Comparison of ENCODE assay signal across 12 cellular contexts in genomic region chr2:55500025-55500424, GRCh38. TPM values are rescaled to one million over a fixed set of nuclear protein-coding genes. Genes with fewer than 3 reads are reported as not detected.
DNase-seq lines count a peak whose midpoint lies in the region; ATAC-seq and TF ChIP-seq lines count a peak whose summit lies in the region.
"Had no signal": no experiment of that assay in that cellular context is flagged by ENCODE, and none has a peak within 500 bp of the region (broad histone marks: within the 10 kb centered on the region; RNA-seq: fewer than 3 reads in every experiment).

No MANE protein-coding gene starts in this region.

- BruUV-seq in mammary epithelial cell (replicated peaks; lab: Mats Ljungman, UMichigan) = no TSS peak

- H3K4me3 ChIP-seq in GM23248 (no peak overlapping the region), mammary epithelial cell (replicated peaks in 1 of 3; ENCODE audit: insufficient read depth in 1 of 3, low read depth in 2 of 3, low read length in 3 of 3) (no peak overlapping the region), osteoblast (ENCODE audit: insufficient read depth, low read length) (no peak overlapping the region), psoas muscle (no peak overlapping the region)
- H3K4me3 ChIP-seq: pancreas had no signal

- H3K27me3 ChIP-seq in GM23248 (replicated peaks; ENCODE audit: insufficient read depth) (no peaks in the 10 kb centered on the region), mammary epithelial cell (ENCODE audit: insufficient read depth, low read length) (no peaks in the 10 kb centered on the region), osteoblast (ENCODE audit: insufficient read depth, low read length) (no peaks in the 10 kb centered on the region), psoas muscle (ENCODE audit: insufficient read depth in 3 of 3, low read length in 2 of 3) (no peaks in the 10 kb centered on the region)
- H3K27me3 ChIP-seq: pancreas had no signal

- no peaks in the 10 kb centered on the region for H3F3A ChIP-seq in GM23248 (ENCODE audit: insufficient read depth)

- WGBS in GM23248 (ENCODE audit: low coverage in 1 of 2, low lambda C conversion rate in 2 of 2, missing lambda C conversion rate in 2 of 2), 2 experiments = 15 to 21% methylated on average over 2 of the region's 2 CpGs
- 32% methylated on average over 2 of the region's 2 CpGs for WGBS in mammary epithelial cell (ENCODE audit: low coverage, missing lambda C conversion rate)
- WGBS in psoas muscle, 3 donors = 47 to 63% (median 57%) methylated on average over 2 of the region's 2 CpGs

- no peak overlapping the region for H3K9ac ChIP-seq in GM23248
- H3K9ac ChIP-seq in mammary epithelial cell (ENCODE audit: insufficient read depth, low read length) = no peak overlapping the region

- in situ Hi-C loops in GM23248 (cut with MboI) (no loop called here), mammary epithelial cell (cut with MboI; ENCODE audit: low sequenced_read_pairs in 2 of 2) (loop anchor here in 1 of 2 donors (5.0 kb wide), 1 partner anchor 68 kb away; no protein-coding TSS in a partner anchor)

- no peaks in the 10 kb centered on the region for H3K9me2 ChIP-seq in GM23248 (ENCODE audit: insufficient read depth)

- H2AFZ ChIP-seq in GM23248 (no peak overlapping the region), mammary epithelial cell (ENCODE audit: low read depth, low read length) (no peak overlapping the region), osteoblast (ENCODE audit: low read length) (no peak overlapping the region)

- dilution Hi-C loops in mammary epithelial cell (cut with HindIII; ENCODE audit: low sequenced_read_pairs) = no loop called here

- H3K4me2 ChIP-seq in GM23248 (ENCODE audit: unreplicated experiment) (no peak overlapping the region), mammary epithelial cell (ENCODE audit: insufficient read depth, low read depth, low read length) (no peak overlapping the region), osteoblast (ENCODE audit: insufficient read depth, low read length) (peak overlapping the region; percentile 36)

- H3K79me2 ChIP-seq in GM23248 (ENCODE audit: insufficient read depth) = no peaks in the 10 kb centered on the region
- H3K79me2 ChIP-seq in mammary epithelial cell (ENCODE audit: insufficient read depth, low read length) = no peaks in the 10 kb centered on the region
- H3K79me2 ChIP-seq in osteoblast (ENCODE audit: insufficient read depth, low read length) = no peaks in the 10 kb centered on the region

- H3K27ac ChIP-seq in GM23248 (no peak overlapping the region), mammary epithelial cell (ENCODE audit: insufficient read depth, low read depth, low read length) (no peak overlapping the region), osteoblast (ENCODE audit: low read depth, low read length) (no peak overlapping the region), psoas muscle (no peak overlapping the region)
- H3K27ac ChIP-seq: pancreas had no signal

- no peak for ATAC-seq in psoas muscle
- ATAC-seq in GM19452 (IDR thresholded peaks at IDR 0.05; ENCODE audit: unreplicated experiment) = no peak
- ATAC-seq: pancreas had no signal

- TF ChIP-seq CTCF in mammary epithelial cell (conservative IDR thresholded peaks at IDR 0.05 in 1 of 2, IDR thresholded peaks at IDR 0.05 in 1 of 2; ENCODE audit: extremely low read depth in 1 of 2, insufficient read depth in 1 of 2, low read depth in 1 of 2, low read length in 2 of 2) (no peak), osteoblast (IDR thresholded peaks at IDR 0.05; ENCODE audit: extremely low read depth, low read depth, low read length) (no peak), psoas muscle (IDR thresholded peaks at IDR 0.05) (no peak)

- intact Hi-C loops in mammary epithelial cell (cut with micrococcal nuclease) = no loop called here
- intact Hi-C loops in psoas muscle (cut with DNase I) = no loop called here

- H3K36me3 ChIP-seq in GM23248 (ENCODE audit: low read depth) = no peaks in the 10 kb centered on the region
- no peaks in the 10 kb centered on the region for H3K36me3 ChIP-seq in mammary epithelial cell (ENCODE audit: insufficient read depth, low read length)
- no peaks in the 10 kb centered on the region for H3K36me3 ChIP-seq in osteoblast (ENCODE audit: insufficient read depth, low read length)
- no peaks in the 10 kb centered on the region for H3K36me3 ChIP-seq in psoas muscle (ENCODE audit: insufficient read depth in 1 of 2, low read depth in 1 of 2)
- H3K36me3 ChIP-seq: pancreas had no signal

- H3K4me1 ChIP-seq in GM23248 (ENCODE audit: insufficient read depth) (peaks cover 7% of the 10 kb centered on the region; the same call in 1 of the 2 replicates), mammary epithelial cell (ENCODE audit: insufficient read depth, low read length) (peaks cover 3% of the 10 kb centered on the region), osteoblast (ENCODE audit: insufficient read depth, low read length) (peaks cover 8% of the 10 kb centered on the region), psoas muscle (no peaks in the 10 kb centered on the region)
- H3K4me1 ChIP-seq: Caco-2, pancreas had no signal

- CTCF ChIA-PET in mammary epithelial cell (lab: Charles Lee; ENCODE audit: low non-redundant PET) = no interaction called here

- DNase-seq in GM23248 = peak; percentile 83
- peak; percentile 72 for DNase-seq in NCI-H460 (ENCODE audit: extremely low read depth, low read depth)
- DNase-seq in mammary epithelial cell = peak; percentile 45
- peak; percentile 47 for DNase-seq in osteoblast (ENCODE audit: insufficient read length, low spot score, missing footprints)
- no peak for DNase-seq in NCI-H1436 (lab: John Stamatoyannopoulos, UW)
- no peak for DNase-seq in activated CD8-positive, alpha-beta memory T cell treated with anti-CD3 and anti-CD28 coated beads, Interleukin-2, amount 50 U/mL, for 48 hours
- DNase-seq in psoas muscle = no peak
- DNase-seq: Caco-2; effector memory CD4-positive, alpha-beta T cell; NCI-H2029 treated with DMSO at 0.1 percent for 48 hours; pancreas had no signal

- H4K20me1 ChIP-seq in GM23248 (ENCODE audit: insufficient read depth) (no peaks in the 10 kb centered on the region), mammary epithelial cell (ENCODE audit: insufficient read depth, low read length) (no peaks in the 10 kb centered on the region), osteoblast (ENCODE audit: insufficient read depth, low read length) (no peaks in the 10 kb centered on the region)

- no peaks in the 10 kb centered on the region for H3K9me3 ChIP-seq in GM23248 (ENCODE audit: low read depth)
- H3K9me3 ChIP-seq in mammary epithelial cell (replicated peaks; ENCODE audit: insufficient read depth, low read length) = no peaks in the 10 kb centered on the region
- no peaks in the 10 kb centered on the region for H3K9me3 ChIP-seq in osteoblast (ENCODE audit: low read depth, low read length)
- H3K9me3 ChIP-seq in psoas muscle = no peaks in the 10 kb centered on the region
- H3K9me3 ChIP-seq: Caco-2, pancreas had no signal

RNA-seq across cellular contexts. Expression of gene CFAP36, which starts 19.5 kb away (rescaled TPM):
- total RNA-seq in GM23248 (2014; rRNA removed; shearing (Covaris generic)) = 16.7 and 25.7 TPM in 2 replicates
- 54.8 and 56.4 TPM in 2 replicates for polyA plus RNA-seq in GM23248 (2016; fragmentation: Nextera tagmentation; extraction: Ambion mirVana)
- 45.6 and 46.9 TPM in 2 replicates for total RNA-seq in NCI-H460 (2014; rRNA removed; shearing (Covaris generic))
- polyA plus RNA-seq in NCI-H460 (2014; cell fraction: nucleus; rRNA removed) = 18.3 and 19.2 TPM in 2 replicates
- total RNA-seq in mammary epithelial cell = 10 to 100 TPM; 23.8 to 41.5 TPM
- polyA plus RNA-seq in mammary epithelial cell = 17.8 TPM
- not detected for polyA minus RNA-seq in mammary epithelial cell
- 30.4 and 35.1 TPM in 2 replicates for total RNA-seq in osteoblast
- total RNA-seq in psoas muscle = 10 to 100 TPM; 10.0 to 13.4 (median 12.8) TPM
- polyA plus RNA-seq in psoas muscle = 10 to 100 TPM; 12.6 to 32.7 (median 23.4) TPM

Comparison
In these comparisons a context has a peak if more than half of its experiments do, and no peak if none do; other contexts are left out.
1. DNase-seq: peak in GM23248 (single experiment), NCI-H460 (single experiment), mammary epithelial cell (single experiment) and osteoblast (single experiment); none in NCI-H1436 (single experiment), activated CD8-positive, alpha-beta memory T cell treated with anti-CD3 and anti-CD28 coated beads, Interleukin-2, amount 50 U/mL, for 48 hours (single experiment) and psoas muscle (0 of 2).